ENCODE assay signal across 10 cellular contexts in the genomic region with DNA sequence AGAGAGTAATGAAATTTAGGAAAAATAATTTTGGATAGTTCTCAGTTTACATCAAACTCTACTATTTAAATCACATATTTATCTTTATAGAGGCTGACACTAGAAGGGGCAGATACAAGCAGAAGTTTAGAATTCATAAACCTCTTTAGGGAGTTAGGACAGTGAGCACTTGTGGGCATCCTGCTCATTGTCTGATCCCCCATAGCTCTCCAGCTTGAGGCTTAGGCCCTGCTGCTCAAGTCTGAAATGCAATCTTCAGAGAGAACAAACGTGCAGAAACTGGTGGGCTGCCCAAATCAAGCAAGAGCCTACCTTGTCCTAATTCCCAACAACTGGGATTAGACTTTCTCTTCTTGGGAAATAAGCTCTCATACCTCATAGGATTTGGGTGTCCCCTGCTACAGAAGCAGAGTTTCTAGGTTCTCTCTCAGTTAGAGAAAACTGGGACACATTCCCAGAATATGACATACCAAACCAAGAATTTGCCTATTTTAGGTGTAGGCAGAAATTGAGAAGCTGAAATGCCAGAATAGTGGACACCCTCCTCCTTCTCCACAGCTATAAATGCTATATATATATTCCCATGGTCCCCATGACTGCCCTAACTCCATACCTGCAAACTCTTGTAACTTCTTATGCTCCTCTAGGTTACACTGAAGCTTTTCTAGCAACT. TPM values are rescaled to one million over a fixed set of nuclear protein-coding genes. Genes with fewer than 3 reads are reported as not detected.
DNase-seq lines count a peak whose midpoint lies in the region; ATAC-seq and TF ChIP-seq lines count a peak whose summit lies in the region.
"Not testable (repeated sequence)": the region's sequence is repeated elsewhere in the genome, so short reads cannot be mapped to it uniquely, and the experiment has no call there.
"Had no signal": no experiment of that assay in that cellular context is flagged by ENCODE, and none has a peak within 500 bp of the region (broad histone marks: within the 10 kb centered on the region; RNA-seq: fewer than 3 reads in every experiment).

No MANE protein-coding gene starts in this region.

- H3K27me3 ChIP-seq in Karpas-422 (ENCODE audit: low read length); osteoblast (ENCODE audit: insufficient read depth, low read length): not testable (repeated sequence)

- not testable (repeated sequence) for H3K9me2 ChIP-seq in Karpas-422 (replicated peaks; ENCODE audit: insufficient read depth, low read length)

- not testable (repeated sequence) for H3K79me2 ChIP-seq in Karpas-422 (ENCODE audit: low read length); osteoblast (ENCODE audit: insufficient read depth, low read length)

- peak overlapping the region; percentile 24 for H3K27ac Mint-ChIP-seq in chondrocyte (ENCODE audit: unreplicated experiment)

- H4K20me1 ChIP-seq in Karpas-422 (ENCODE audit: insufficient read depth, low read depth, low read length); osteoblast (ENCODE audit: insufficient read depth, low read length): not testable (repeated sequence)

- not testable (repeated sequence) for H2AFZ ChIP-seq in Karpas-422 (ENCODE audit: low read length); osteoblast (ENCODE audit: low read length)

- not testable (repeated sequence) for H3K4me3 Mint-ChIP-seq in chondrocyte (ENCODE audit: unreplicated experiment)

- H3K27ac ChIP-seq in Karpas-422 (ENCODE audit: low read length); osteoblast (ENCODE audit: low read depth, low read length): not testable (repeated sequence)

- H3K4me2 ChIP-seq in Karpas-422 (ENCODE audit: low read depth, low read length, poor library complexity, severe bottlenecking): not testable (repeated sequence)
- H3K4me2 ChIP-seq in osteoblast (ENCODE audit: insufficient read depth, low read length): peak overlapping the region; percentile 45

- not testable (repeated sequence) for H3K36me3 Mint-ChIP-seq in chondrocyte (ENCODE audit: low read depth)

- H3K27me3 Mint-ChIP-seq in chondrocyte (ENCODE audit: low read depth): not testable (repeated sequence)

- DNase-seq in AG10803 (ENCODE audit: low read depth): peak; percentile 49
- peak; percentile 37 for DNase-seq in GM04503 (ENCODE audit: low read depth)
- peak; percentile 33 for DNase-seq in Karpas-422
- not testable (repeated sequence) for DNase-seq in chondrocyte (ENCODE audit: low spot score)
- DNase-seq in fibroblast of peridontal ligament (ENCODE audit: extremely low read depth): peak; percentile 54
- peak; percentile 51 for DNase-seq in osteoblast (ENCODE audit: insufficient read length, low spot score, missing footprints)

- H3K4me1 ChIP-seq in Karpas-422 (ENCODE audit: low read length); osteoblast (ENCODE audit: insufficient read depth, low read length): not testable (repeated sequence)

- not testable (repeated sequence) for H3K9ac ChIP-seq in Karpas-422 (ENCODE audit: low read length)

- H3K4me1 Mint-ChIP-seq in chondrocyte (ENCODE audit: low read depth): not testable (repeated sequence)

- not testable (repeated sequence) for H3K36me3 ChIP-seq in Karpas-422 (ENCODE audit: insufficient read depth, low read length); osteoblast (ENCODE audit: insufficient read depth, low read length)

- not testable (repeated sequence) for H3K9me3 Mint-ChIP-seq in chondrocyte (ENCODE audit: low read depth)

- not testable (repeated sequence) for H3K4me3 ChIP-seq in AG10803 (ENCODE audit: low read length); Karpas-422 (ENCODE audit: low read length); osteoblast (ENCODE audit: insufficient read depth, low read length)

- not testable (repeated sequence) for H3K9me3 ChIP-seq in Karpas-422 (ENCODE audit: low read length); osteoblast (ENCODE audit: low read depth, low read length)

- ATAC-seq in SK-N-SH treated with all-trans-retinoic acid at 6 μM for 48 hours: peak; percentile 75

- TF ChIP-seq CTCF in AG10803 (conservative IDR thresholded peaks at IDR 0.05; ENCODE audit: low read length); chondrocyte (IDR thresholded peaks at IDR 0.05); osteoblast (IDR thresholded peaks at IDR 0.05; ENCODE audit: extremely low read depth, low read depth, low read length): not testable (repeated sequence)

RNA-seq across cellular contexts. Expression of gene PDIA3, which starts 18.0 kb away (rescaled TPM):
- 160 and 198 TPM in 2 replicates for total RNA-seq in Karpas-422 (2014; rRNA removed; shearing (Covaris generic); ENCODE audit: low replicate concordance)
- total RNA-seq in chondrocyte (532 to 1,033 TPM (median 544 TPM) in 3 replicates), osteoblast (160 and 173 TPM in 2 replicates)

RNA-seq across cellular contexts. Expression of gene CKMT1A, which starts 34.5 kb away (rescaled TPM):
- not detected in 2 replicates for total RNA-seq in Karpas-422 (2014; rRNA removed; shearing (Covaris generic); ENCODE audit: low replicate concordance)
- total RNA-seq in chondrocyte (not detected in 3 replicates), osteoblast (not detected in 2 replicates)
- total RNA-seq: A172; CD4-positive, alpha-beta T cell; SJSA1 had no signal

RNA-seq across cellular contexts. Expression of gene ELL3, which starts 48.6 kb away (rescaled TPM):
- total RNA-seq in Karpas-422 (2014; rRNA removed; shearing (Covaris generic); ENCODE audit: low replicate concordance): 522 and 565 TPM in 2 replicates
- 3.3 to 8.6 TPM (median 3.6 TPM) in 3 replicates for total RNA-seq in chondrocyte
- total RNA-seq in osteoblast: 1.2 and 3.6 TPM in 2 replicates

Comparison
In these comparisons a context has a peak if more than half of its experiments do, and no peak if none do; other contexts are left out.
1. RNA of gene ELL3, which starts 48.6 kb away (total RNA-seq): 522 to 565 TPM in Karpas-422; 1.2 to 3.6 TPM in osteoblast and 3.3 to 8.6 TPM in chondrocyte; every median in the first group is over 10 times any median in the second.